Comparison of ENCODE assay signal across 1 cellular context in the genomic region with DNA sequence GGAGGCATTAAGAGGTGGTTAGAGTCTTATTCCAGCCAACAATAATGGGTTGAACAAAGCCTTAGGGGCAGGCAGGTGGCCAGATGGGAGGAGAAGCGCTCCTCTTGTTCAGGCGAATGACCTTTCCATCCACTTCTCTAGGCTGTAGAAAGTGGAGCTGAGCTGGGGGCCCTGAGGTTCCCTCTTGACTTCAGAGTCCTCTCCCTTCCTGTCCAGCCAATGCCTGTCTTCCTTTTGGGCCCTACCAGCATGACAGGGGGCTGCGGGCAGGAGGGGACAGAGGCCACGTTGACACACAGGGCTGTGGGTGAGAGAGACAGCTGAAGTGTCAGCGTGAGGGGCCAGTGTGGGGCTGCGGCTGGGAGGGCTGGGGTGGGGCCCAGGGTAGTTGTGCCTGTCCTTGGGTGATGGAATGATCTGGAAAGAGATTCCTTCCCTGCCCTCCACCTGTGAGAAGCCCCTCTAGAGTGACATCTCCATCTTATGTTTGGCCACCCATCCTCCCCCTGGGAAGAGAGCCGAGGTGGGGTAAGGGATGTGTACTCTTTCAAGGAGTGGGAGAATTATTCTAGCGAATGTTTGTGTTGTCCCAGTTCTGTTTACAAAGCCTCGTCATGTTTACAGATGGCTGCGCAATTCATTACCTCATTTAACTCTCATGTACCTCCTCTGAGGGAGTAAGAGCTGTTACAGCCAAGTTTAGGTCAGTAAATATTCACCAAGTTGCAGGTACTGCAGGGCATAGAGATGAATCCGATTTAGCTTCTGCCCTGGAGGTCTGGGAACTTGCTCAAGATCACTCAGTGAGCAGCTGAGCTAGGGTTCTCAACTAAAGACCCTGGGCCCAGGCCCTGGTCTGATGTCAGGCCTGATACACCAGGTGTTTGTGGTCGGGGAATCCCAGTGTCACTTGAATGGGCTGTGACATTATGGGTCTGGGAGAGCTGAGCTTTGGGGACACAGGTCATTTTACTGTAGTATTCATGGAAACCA.
TF ChIP-seq lines count a peak whose summit lies in the region.

No MANE protein-coding gene starts in this region.

TF ChIP-seq in HepG2, 621 proteins besides CTCF, POLR2A, EP300 and RAD21 (continued from another document and continues in another):
- TF ChIP-seq, protein P1, sequence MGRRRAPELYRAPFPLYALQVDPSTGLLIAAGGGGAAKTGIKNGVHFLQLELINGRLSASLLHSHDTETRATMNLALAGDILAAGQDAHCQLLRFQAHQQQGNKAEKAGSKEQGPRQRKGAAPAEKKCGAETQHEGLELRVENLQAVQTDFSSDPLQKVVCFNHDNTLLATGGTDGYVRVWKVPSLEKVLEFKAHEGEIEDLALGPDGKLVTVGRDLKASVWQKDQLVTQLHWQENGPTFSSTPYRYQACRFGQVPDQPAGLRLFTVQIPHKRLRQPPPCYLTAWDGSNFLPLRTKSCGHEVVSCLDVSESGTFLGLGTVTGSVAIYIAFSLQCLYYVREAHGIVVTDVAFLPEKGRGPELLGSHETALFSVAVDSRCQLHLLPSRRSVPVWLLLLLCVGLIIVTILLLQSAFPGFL (CRISPR knock-in tag; IDR thresholded peaks at IDR 0.05): no peak
- TF ChIP-seq, protein P2, sequence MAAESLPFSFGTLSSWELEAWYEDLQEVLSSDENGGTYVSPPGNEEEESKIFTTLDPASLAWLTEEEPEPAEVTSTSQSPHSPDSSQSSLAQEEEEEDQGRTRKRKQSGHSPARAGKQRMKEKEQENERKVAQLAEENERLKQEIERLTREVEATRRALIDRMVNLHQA (CRISPR knock-in tag; IDR thresholded peaks at IDR 0.05): no peak
- TF ChIP-seq ZNF17 (CRISPR knock-in tag; IDR thresholded peaks at IDR 0.05): no peak
- TF ChIP-seq ZNF790 (CRISPR knock-in tag; IDR thresholded peaks at IDR 0.05; ENCODE audit: borderline replicate concordance): 0 out of 2 replicates have a peak, but pooled peaks have one; percentile 43
- TF ChIP-seq SNAPC2 (CRISPR knock-in tag; IDR thresholded peaks at IDR 0.05): peak; percentile 82
- TF ChIP-seq MLLT10 (CRISPR knock-in tag; IDR thresholded peaks at IDR 0.05): no peak
- TF ChIP-seq ZNF652 (CRISPR knock-in tag; IDR thresholded peaks at IDR 0.05; ENCODE audit: borderline replicate concordance, low read depth): peak; percentile 55; the same call in 1 of the 2 replicates
- TF ChIP-seq, protein P3, sequence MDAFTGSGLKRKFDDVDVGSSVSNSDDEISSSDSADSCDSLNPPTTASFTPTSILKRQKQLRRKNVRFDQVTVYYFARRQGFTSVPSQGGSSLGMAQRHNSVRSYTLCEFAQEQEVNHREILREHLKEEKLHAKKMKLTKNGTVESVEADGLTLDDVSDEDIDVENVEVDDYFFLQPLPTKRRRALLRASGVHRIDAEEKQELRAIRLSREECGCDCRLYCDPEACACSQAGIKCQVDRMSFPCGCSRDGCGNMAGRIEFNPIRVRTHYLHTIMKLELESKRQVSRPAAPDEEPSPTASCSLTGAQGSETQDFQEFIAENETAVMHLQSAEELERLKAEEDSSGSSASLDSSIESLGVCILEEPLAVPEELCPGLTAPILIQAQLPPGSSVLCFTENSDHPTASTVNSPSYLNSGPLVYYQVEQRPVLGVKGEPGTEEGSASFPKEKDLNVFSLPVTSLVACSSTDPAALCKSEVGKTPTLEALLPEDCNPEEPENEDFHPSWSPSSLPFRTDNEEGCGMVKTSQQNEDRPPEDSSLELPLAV (CRISPR knock-in tag; conservative IDR thresholded peaks at IDR 0.05; ENCODE audit: low read depth): no peak
- peak; percentile 70; the same call in 1 of the 2 replicates for TF ChIP-seq ZMAT3 (CRISPR knock-in tag; conservative IDR thresholded peaks at IDR 0.05)
- TF ChIP-seq BCL6 (CRISPR knock-in tag; IDR thresholded peaks at IDR 0.05): peak; percentile 90
- peak; percentile 46; the same call in 1 of the 2 replicates for TF ChIP-seq ZNF782 (CRISPR knock-in tag; IDR thresholded peaks at IDR 0.05; ENCODE audit: borderline replicate concordance)
- TF ChIP-seq IRX3 (CRISPR knock-in tag; IDR thresholded peaks at IDR 0.05; ENCODE audit: borderline replicate concordance, low read depth): 0 out of 2 replicates have a peak, but pooled peaks have one; percentile 48
- TF ChIP-seq, protein P4, sequence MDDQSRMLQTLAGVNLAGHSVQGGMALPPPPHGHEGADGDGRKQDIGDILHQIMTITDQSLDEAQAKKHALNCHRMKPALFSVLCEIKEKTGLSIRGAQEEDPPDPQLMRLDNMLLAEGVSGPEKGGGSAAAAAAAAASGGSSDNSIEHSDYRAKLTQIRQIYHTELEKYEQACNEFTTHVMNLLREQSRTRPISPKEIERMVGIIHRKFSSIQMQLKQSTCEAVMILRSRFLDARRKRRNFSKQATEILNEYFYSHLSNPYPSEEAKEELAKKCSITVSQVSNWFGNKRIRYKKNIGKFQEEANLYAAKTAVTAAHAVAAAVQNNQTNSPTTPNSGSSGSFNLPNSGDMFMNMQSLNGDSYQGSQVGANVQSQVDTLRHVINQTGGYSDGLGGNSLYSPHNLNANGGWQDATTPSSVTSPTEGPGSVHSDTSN (CRISPR knock-in tag; IDR thresholded peaks at IDR 0.05; ENCODE audit: borderline replicate concordance): no peak
- TF ChIP-seq ISL2 (CRISPR knock-in tag; IDR thresholded peaks at IDR 0.05): no peak; the same call in 1 of the 2 replicates
- TF ChIP-seq ZNF225 (CRISPR knock-in tag; IDR thresholded peaks at IDR 0.05): no peak
- TF ChIP-seq IKZF4 (CRISPR knock-in tag; IDR thresholded peaks at IDR 0.05; ENCODE audit: borderline replicate concordance, low read depth, not compliant biosample characterization): peak; percentile 85
- peak; percentile 53; the same call in 1 of the 2 replicates for TF ChIP-seq DPF2 (CRISPR knock-in tag; IDR thresholded peaks at IDR 0.05; ENCODE audit: borderline replicate concordance, low read depth)
- no peak for TF ChIP-seq ZNF709 (CRISPR knock-in tag; IDR thresholded peaks at IDR 0.05)
- TF ChIP-seq CBFB (CRISPR knock-in tag; IDR thresholded peaks at IDR 0.05): 0 out of 2 replicates have a peak, but pooled peaks have one; percentile 34
- TF ChIP-seq ZNF30 (CRISPR knock-in tag; IDR thresholded peaks at IDR 0.05): no peak
- TF ChIP-seq ZNF12 (CRISPR knock-in tag; IDR thresholded peaks at IDR 0.05): no peak; the same call in 1 of the 2 replicates
- TF ChIP-seq NR2F6 (IDR thresholded peaks at IDR 0.05): peak; percentile 63; the same call in 1 of the 2 replicates
- peak; percentile 8; the same call in 1 of the 2 replicates for TF ChIP-seq NR2F6 (CRISPR knock-in tag; IDR thresholded peaks at IDR 0.05)
- TF ChIP-seq KAT2B (IDR thresholded peaks at IDR 0.05; ENCODE audit: borderline replicate concordance, low read depth, low read length): no peak
- no peak for TF ChIP-seq MBD4 (IDR thresholded peaks at IDR 0.05; ENCODE audit: borderline replicate concordance, low read length)
- TF ChIP-seq MTF1 (CRISPR knock-in tag; IDR thresholded peaks at IDR 0.05): no peak
- peak; percentile 45; the same call in 1 of the 2 replicates for TF ChIP-seq ZSCAN22 (CRISPR knock-in tag; IDR thresholded peaks at IDR 0.05)
- TF ChIP-seq RFXAP (CRISPR knock-in tag; IDR thresholded peaks at IDR 0.05; ENCODE audit: borderline replicate concordance): 0 out of 2 replicates have a peak, but pooled peaks have one; percentile 47
- no peak for TF ChIP-seq ZNF577 (CRISPR knock-in tag; IDR thresholded peaks at IDR 0.05; ENCODE audit: borderline replicate concordance, low read depth)
- no peak for TF ChIP-seq MATR3 (CRISPR knock-in tag; IDR thresholded peaks at IDR 0.05)
- no peak for TF ChIP-seq MAFF (IDR thresholded peaks at IDR 0.05; ENCODE audit: low read depth, low read length)
- TF ChIP-seq, protein P5, sequence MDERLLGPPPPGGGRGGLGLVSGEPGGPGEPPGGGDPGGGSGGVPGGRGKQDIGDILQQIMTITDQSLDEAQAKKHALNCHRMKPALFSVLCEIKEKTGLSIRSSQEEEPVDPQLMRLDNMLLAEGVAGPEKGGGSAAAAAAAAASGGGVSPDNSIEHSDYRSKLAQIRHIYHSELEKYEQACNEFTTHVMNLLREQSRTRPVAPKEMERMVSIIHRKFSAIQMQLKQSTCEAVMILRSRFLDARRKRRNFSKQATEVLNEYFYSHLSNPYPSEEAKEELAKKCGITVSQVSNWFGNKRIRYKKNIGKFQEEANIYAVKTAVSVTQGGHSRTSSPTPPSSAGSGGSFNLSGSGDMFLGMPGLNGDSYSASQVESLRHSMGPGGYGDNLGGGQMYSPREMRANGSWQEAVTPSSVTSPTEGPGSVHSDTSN (CRISPR knock-in tag; IDR thresholded peaks at IDR 0.05): no peak; the same call in 1 of the 2 replicates
- peak; percentile 65 for TF ChIP-seq MEIS2 (CRISPR knock-in tag; IDR thresholded peaks at IDR 0.05)
- no peak for TF ChIP-seq REXO4 (CRISPR knock-in tag; IDR thresholded peaks at IDR 0.05; ENCODE audit: borderline replicate concordance)
- peak; percentile 40; the same call in 1 of the 2 replicates for TF ChIP-seq SOX5 (CRISPR knock-in tag; IDR thresholded peaks at IDR 0.05; ENCODE audit: borderline replicate concordance)
- TF ChIP-seq, protein P6, sequence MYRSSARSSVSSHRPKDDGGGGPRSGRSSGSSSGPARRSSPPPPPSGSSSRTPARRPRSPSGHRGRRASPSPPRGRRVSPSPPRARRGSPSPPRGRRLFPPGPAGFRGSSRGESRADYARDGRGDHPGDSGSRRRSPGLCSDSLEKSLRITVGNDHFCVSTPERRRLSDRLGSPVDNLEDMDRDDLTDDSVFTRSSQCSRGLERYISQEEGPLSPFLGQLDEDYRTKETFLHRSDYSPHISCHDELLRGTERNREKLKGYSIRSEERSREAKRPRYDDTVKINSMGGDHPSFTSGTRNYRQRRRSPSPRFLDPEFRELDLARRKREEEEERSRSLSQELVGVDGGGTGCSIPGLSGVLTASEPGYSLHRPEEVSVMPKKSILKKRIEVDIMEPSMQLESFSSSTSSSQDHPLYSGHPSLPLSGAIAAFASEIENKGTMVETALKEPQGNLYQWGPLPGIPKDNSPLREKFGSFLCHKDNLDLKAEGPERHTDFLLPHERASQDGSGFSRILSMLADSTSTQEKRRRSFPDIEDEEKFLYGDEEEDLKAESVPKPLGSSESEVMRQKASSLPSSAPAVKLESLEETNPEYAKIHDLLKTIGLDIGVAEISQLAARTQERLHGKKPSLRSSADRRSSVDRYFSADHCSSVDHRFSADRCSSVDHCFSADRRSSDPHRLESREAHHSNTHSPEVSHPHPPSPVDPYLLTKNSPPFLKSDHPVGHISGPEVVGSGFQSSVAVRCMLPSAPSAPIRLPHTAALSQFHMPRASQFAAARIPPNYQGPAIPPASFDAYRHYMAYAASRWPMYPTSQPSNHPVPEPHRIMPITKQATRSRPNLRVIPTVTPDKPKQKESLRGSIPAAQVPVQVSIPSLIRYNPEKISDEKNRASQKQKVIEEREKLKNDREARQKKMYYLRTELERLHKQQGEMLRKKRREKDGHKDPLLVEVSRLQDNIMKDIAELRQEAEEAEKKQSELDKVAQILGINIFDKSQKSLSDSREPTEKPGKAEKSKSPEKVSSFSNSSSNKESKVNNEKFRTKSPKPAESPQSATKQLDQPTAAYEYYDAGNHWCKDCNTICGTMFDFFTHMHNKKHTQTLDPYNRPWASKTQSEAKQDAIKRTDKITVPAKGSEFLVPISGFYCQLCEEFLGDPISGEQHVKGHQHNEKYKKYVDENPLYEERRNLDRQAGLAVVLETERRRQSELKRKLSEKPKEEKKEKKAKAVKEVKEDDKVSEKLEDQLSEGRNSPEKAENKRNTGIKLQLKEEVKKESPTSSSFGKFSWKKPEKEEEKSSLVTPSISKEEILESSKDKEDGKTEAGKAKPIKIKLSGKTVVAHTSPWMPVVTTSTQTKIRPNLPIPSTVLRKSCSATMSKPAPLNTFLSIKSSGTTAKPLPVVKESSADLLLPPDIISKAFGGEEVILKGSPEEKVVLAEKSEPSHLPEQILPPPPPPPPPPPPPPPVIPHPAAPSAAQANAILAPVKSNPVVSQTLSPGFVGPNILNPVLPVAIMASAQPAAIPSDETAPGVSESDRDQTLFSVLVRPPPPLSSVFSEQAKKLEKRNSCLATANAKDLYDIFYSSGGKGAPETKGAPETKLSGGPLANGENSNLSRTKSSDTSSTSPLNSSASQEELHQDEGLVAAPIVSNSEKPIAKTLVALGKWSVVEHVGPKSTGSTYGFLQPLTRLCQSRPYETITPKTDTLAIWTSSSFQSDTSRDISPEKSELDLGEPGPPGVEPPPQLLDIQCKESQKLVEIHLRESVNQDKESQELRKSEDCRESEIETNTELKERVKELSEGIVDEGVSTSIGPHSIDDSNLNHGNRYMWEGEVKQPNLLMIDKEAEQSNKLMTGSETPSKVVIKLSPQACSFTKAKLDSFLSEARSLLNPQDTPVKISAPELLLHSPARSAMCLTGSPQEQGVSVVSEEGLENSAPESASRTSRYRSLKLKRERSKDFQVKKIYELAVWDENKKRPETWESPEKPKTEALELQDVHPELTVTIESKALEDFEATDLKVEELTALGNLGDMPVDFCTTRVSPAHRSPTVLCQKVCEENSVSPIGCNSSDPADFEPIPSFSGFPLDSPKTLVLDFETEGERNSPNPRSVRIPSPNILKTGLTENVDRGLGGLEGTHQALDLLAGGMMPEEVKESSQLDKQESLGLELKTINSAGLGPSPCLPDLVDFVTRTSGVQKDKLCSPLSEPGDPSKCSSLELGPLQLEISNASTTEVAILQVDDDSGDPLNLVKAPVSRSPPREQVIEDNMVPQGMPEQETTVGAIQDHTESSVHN (CRISPR knock-in tag; IDR thresholded peaks at IDR 0.05): peak; percentile 55; the same call in 1 of the 2 replicates
- no peak for TF ChIP-seq ZNF253 (CRISPR knock-in tag; IDR thresholded peaks at IDR 0.05; ENCODE audit: borderline replicate concordance)
- no peak for TF ChIP-seq RNF2 (conservative IDR thresholded peaks at IDR 0.05; ENCODE audit: low read depth)
- TF ChIP-seq, protein P7, sequence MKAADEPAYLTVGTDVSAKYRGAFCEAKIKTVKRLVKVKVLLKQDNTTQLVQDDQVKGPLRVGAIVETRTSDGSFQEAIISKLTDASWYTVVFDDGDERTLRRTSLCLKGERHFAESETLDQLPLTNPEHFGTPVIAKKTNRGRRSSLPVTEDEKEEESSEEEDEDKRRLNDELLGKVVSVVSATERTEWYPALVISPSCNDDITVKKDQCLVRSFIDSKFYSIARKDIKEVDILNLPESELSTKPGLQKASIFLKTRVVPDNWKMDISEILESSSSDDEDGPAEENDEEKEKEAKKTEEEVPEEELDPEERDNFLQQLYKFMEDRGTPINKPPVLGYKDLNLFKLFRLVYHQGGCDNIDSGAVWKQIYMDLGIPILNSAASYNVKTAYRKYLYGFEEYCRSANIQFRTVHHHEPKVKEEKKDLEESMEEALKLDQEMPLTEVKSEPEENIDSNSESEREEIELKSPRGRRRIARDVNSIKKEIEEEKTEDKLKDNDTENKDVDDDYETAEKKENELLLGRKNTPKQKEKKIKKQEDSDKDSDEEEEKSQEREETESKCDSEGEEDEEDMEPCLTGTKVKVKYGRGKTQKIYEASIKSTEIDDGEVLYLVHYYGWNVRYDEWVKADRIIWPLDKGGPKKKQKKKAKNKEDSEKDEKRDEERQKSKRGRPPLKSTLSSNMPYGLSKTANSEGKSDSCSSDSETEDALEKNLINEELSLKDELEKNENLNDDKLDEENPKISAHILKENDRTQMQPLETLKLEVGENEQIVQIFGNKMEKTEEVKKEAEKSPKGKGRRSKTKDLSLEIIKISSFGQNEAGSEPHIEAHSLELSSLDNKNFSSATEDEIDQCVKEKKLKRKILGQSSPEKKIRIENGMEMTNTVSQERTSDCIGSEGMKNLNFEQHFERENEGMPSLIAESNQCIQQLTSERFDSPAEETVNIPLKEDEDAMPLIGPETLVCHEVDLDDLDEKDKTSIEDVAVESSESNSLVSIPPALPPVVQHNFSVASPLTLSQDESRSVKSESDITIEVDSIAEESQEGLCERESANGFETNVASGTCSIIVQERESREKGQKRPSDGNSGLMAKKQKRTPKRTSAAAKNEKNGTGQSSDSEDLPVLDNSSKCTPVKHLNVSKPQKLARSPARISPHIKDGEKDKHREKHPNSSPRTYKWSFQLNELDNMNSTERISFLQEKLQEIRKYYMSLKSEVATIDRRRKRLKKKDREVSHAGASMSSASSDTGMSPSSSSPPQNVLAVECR (CRISPR knock-in tag; IDR thresholded peaks at IDR 0.05; ENCODE audit: borderline replicate concordance): peak; percentile 92
- TF ChIP-seq JDP2 (CRISPR knock-in tag; IDR thresholded peaks at IDR 0.05; ENCODE audit: borderline replicate concordance): no peak
